Comparison of ENCODE assay signal across 9 cellular contexts in genomic region chr14:88005978-88006851, GRCh38. TPM values are rescaled to one million over a fixed set of nuclear protein-coding genes. Genes with fewer than 3 reads are reported as not detected.
A peak's percentile ranks its signal among the peaks of the same experiment; 100 is the strongest.
DNase-seq lines count a peak whose midpoint lies in the region; ATAC-seq and TF ChIP-seq lines count a peak whose summit lies in the region.
"Had no signal": no experiment of that assay in that cellular context is flagged by ENCODE, and none has a peak within 500 bp of the region (broad histone marks: within the 10 kb centered on the region; RNA-seq: fewer than 3 reads in every experiment).

No MANE protein-coding gene starts in this region.

- H3K4me3 ChIP-seq in colonic mucosa: peak overlapping the region; percentile 13

- H3K9me3 ChIP-seq in colonic mucosa: no peaks in the 10 kb centered on the region

- H3K36me3 ChIP-seq in colonic mucosa: no peaks in the 10 kb centered on the region

- H3K9ac ChIP-seq in colonic mucosa (ENCODE audit: low read depth in 2 of 2, low read length in 2 of 2): no peak overlapping the region

- peak; percentile 94 for ATAC-seq in GM19023 (IDR thresholded peaks at IDR 0.05; ENCODE audit: unreplicated experiment)
- peak; percentile 94 for ATAC-seq in HG03095 (IDR thresholded peaks at IDR 0.05; ENCODE audit: unreplicated experiment)
- ATAC-seq: Panc1 had no signal

- intact Hi-C loops in colonic mucosa (cut with DNase I): no loop called here

- H3K4me1 ChIP-seq in colonic mucosa: no peaks in the 10 kb centered on the region

- no peak for TF ChIP-seq CTCF in colonic mucosa (IDR thresholded peaks at IDR 0.05)

- H3K27ac ChIP-seq in colonic mucosa: peak overlapping the region; percentile 48

- DNase-seq in T-helper 22 cell (ENCODE audit: low read depth): peak; percentile 67
- no peak for DNase-seq in colonic mucosa
- DNase-seq in stimulated activated CD4-positive, alpha-beta T cell treated with anti-CD3 and anti-CD28 coated beads, TNF-alpha, amount 100 ng/mL, for 4 hours (ENCODE audit: low read depth in 3 of 3): peak in 2 of 3 experiments; percentile 31 to 49
- no peak for DNase-seq in NCI-H446 treated with DMSO at 0.1 percent for 48 hours (lab: John Stamatoyannopoulos, UW)
- DNase-seq in inferior parietal cortex (ENCODE audit: extremely low spot score): no peak
- DNase-seq in SW480 (ENCODE audit: low spot score): no peak

- H3K27me3 ChIP-seq in colonic mucosa: no peaks in the 10 kb centered on the region

RNA-seq across cellular contexts. Expression of gene GPR65, which starts 1.3 kb away (rescaled TPM):
- 1 to 10 TPM in 1 of 2 donors, under 1 TPM in 1; 0.35 to 1.2 TPM for total RNA-seq in colonic mucosa

RNA-seq across cellular contexts. Expression of gene GALC, which starts 13.2 kb away (rescaled TPM):
- 10 to 100 TPM; 14.9 to 27.4 TPM for total RNA-seq in colonic mucosa

Comparison
In these comparisons a context has a peak if more than half of its experiments do, and no peak if none do; other contexts are left out.
1. DNase-seq: peak in T-helper 22 cell (single experiment) and stimulated activated CD4-positive, alpha-beta T cell treated with anti-CD3 and anti-CD28 coated beads, TNF-alpha, amount 100 ng/mL, for 4 hours (2 of 3); none in colonic mucosa (single experiment), NCI-H446 treated with DMSO at 0.1 percent for 48 hours (single experiment), inferior parietal cortex (single experiment) and SW480 (single experiment).